In the genomic region with DNA sequence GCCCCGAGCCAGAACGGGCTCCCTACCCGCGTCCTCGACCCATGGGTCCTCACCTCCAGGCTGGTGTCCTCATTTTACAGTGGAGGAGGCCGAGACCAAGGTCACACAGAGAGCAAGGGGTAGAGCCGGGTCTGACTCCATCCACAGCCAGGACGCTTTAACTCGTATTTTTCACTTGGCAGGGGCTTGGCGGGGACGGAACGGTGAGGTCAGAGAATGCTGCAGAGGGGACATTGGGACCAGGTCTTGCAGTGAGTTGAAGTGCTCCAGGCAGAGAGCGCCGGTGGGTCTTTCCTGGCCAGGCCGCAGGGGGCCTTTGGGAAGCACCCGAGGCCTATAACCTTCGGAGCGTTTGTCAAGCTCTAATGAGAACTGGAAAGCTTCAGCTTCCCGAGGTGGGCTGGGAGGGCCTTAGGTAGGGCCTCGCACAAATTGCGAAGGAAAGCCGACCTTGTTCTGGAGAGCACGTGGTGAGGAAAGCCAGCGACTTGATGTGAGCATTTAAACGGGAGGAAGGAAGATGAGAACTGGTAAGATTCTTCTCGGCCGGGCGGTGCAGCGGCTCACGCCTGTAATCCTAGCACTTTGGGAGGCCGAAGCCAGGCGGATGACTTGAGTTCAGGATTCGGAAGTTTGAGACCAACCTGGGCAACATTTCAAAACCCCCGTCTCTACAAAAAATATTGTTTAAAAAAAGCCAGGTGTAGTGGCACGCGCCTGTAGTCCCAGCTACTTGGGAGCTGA, we compare ENCODE assay signal across 8 cellular contexts. TPM values are rescaled to one million over a fixed set of nuclear protein-coding genes. Genes with fewer than 3 reads are reported as not detected.
DNase-seq lines count a peak whose midpoint lies in the region; ATAC-seq and TF ChIP-seq lines count a peak whose summit lies in the region.

No MANE protein-coding gene starts in this region.

- in situ Hi-C loops in ACHN (cut with HindIII; ENCODE audit: low pct_ligation_motif_present, low pct_unique_long_range_greater_than_20kb, low sequenced_read_pairs): no loop called here
- in situ Hi-C loops in brain microvascular endothelial cell (cut with HindIII; ENCODE audit: low pct_ligation_motif_present, low sequenced_read_pairs): no loop called here

- DNase-seq in ACHN: peak; percentile 8
- no peak for DNase-seq in Jurkat, Clone E6-1 (ENCODE audit: low read depth, low spot score)
- no peak for DNase-seq in brain microvascular endothelial cell
- DNase-seq in lower lobe of right lung: no peak
- DNase-seq in uterus: no peak
- DNase-seq in T1000 (lab: John Stamatoyannopoulos, UW): no peak

- peak in 1 of 2 donors; percentile 1 for ATAC-seq in lower lobe of right lung
- ATAC-seq in GM19023 (IDR thresholded peaks at IDR 0.05; ENCODE audit: unreplicated experiment): no peak
- no peak for ATAC-seq in HG03460 (IDR thresholded peaks at IDR 0.05; ENCODE audit: unreplicated experiment)

- no peaks in the 10 kb centered on the region for H3K9me3 ChIP-seq in lower lobe of right lung
- H3K9me3 ChIP-seq in uterus: no peaks in the 10 kb centered on the region

- no peaks in the 10 kb centered on the region for H3K36me3 ChIP-seq in brain microvascular endothelial cell (replicated peaks)
- no peaks in the 10 kb centered on the region for H3K36me3 ChIP-seq in lower lobe of right lung
- H3K36me3 ChIP-seq in uterus: no peaks in the 10 kb centered on the region

- TF ChIP-seq CTCF in brain microvascular endothelial cell (IDR thresholded peaks at IDR 0.05; ENCODE audit: low read depth, low read length, missing control alignments) (no peak), lower lobe of right lung (IDR thresholded peaks at IDR 0.05) (no peak), uterus (IDR thresholded peaks at IDR 0.05) (no peak)

- intact Hi-C loops in lower lobe of right lung (cut with DNase I): no loop called here
- intact Hi-C loops in uterus (cut with DNase I; ENCODE audit: low total_unique reads): no loop called here

- no peaks in the 10 kb centered on the region for H3K27me3 ChIP-seq in brain microvascular endothelial cell (replicated peaks)
- no peaks in the 10 kb centered on the region for H3K27me3 ChIP-seq in lower lobe of right lung (ENCODE audit: low read depth)
- no peaks in the 10 kb centered on the region for H3K27me3 ChIP-seq in uterus

- H3K27ac ChIP-seq in brain microvascular endothelial cell: no peak overlapping the region
- H3K27ac ChIP-seq in lower lobe of right lung: peak overlapping the region; percentile 86
- peak overlapping the region; percentile 58 to 74 for H3K27ac ChIP-seq in uterus

- TF ChIP-seq POLR2A in uterus (IDR thresholded peaks at IDR 0.05): no peak

- H3K4me3 ChIP-seq in Jurkat, Clone E6-1 (ENCODE audit: low read length): peak overlapping the region; percentile 90
- H3K4me3 ChIP-seq in brain microvascular endothelial cell (ENCODE audit: low read depth, low read length): peak overlapping the region; percentile 68
- peak overlapping the region; percentile 92 for H3K4me3 ChIP-seq in lower lobe of right lung
- H3K4me3 ChIP-seq in uterus: peak overlapping the region; percentile 57 to 80

- H3K4me1 ChIP-seq in lower lobe of right lung: peaks cover 48% of the 10 kb centered on the region
- peaks cover 0 to 25% of the 10 kb centered on the region in 2 donors for H3K4me1 ChIP-seq in uterus

RNA-seq across cellular contexts. Expression of gene CLUH, which starts 0.9 kb away (rescaled TPM):
- 50.4 TPM for polyA plus RNA-seq in Jurkat, Clone E6-1 (2012; ENCODE audit: insufficient read depth, insufficient read length)
- total RNA-seq in lower lobe of right lung (48.8 TPM), uterus (10 to 100 TPM in 3 of 4 donors, 1 to 10 TPM in 1; 9.2 to 40.3 (median 20.1) TPM)

RNA-seq across cellular contexts. Expression of gene CCDC92B, which starts 37.0 kb away (rescaled TPM):
- not detected for polyA plus RNA-seq in Jurkat, Clone E6-1 (2012; ENCODE audit: insufficient read depth, insufficient read length)
- total RNA-seq in lower lobe of right lung: 0.12 TPM
- total RNA-seq in uterus: under 1 TPM in 1 of 4 donors, not detected in 3; 0.21 TPM
